9 cellular contexts compared by ENCODE assay signal in the genomic region with DNA sequence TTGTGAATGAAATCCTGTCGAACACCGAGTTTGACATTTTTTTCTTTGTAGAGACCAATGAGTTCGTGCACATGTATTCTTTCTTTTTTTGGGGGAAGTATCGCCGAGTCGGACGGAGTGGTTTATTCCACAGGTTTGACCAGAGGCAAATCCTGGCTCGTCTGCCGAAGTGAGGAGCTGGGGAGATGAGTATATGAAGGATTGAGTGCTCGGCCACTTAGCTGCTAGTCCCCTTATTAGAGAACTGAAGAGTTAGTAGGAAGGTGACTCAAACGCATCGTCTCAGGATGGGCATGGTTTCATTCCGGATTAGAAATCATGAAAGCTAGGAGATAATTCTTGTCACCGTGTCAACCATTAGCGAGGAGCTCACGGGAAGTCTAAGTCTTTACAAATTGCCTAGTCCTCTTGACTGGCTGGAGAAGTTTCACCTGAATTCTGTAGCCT.
DNase-seq lines count a peak whose midpoint lies in the region; ATAC-seq, FAIRE-seq and TF ChIP-seq lines count a peak whose summit lies in the region.
"Had no signal": no experiment of that assay in that cellular context is flagged by ENCODE, and none has a peak within 500 bp of the region (broad histone marks: within the 10 kb centered on the region; RNA-seq: fewer than 3 reads in every experiment).

No MANE protein-coding gene starts in this region.

- no peak overlapping the region for H4K8ac ChIP-seq in mesendoderm (ENCODE audit: low read depth, low read length)

- ATAC-seq in GM18870 (IDR thresholded peaks at IDR 0.05; ENCODE audit: unreplicated experiment) (peak; percentile 23), HG03432 (IDR thresholded peaks at IDR 0.05; ENCODE audit: unreplicated experiment) (peak; percentile 15), GM12878 (peak; percentile 52), GM18519 (IDR thresholded peaks at IDR 0.05; ENCODE audit: low FRiP score, unreplicated experiment) (no peak)

- no peak overlapping the region for H3K4ac ChIP-seq in mesendoderm (ENCODE audit: low read depth, low read length)

- peak overlapping the region; percentile 96 for H3K56ac ChIP-seq in mesendoderm (ENCODE audit: low read length)

- TF ChIP-seq RAD21 in GM12878 (IDR thresholded peaks at IDR 0.05; ENCODE audit: insufficient read depth, low read depth, low read length), result no peak

- H3K4me2 ChIP-seq in GM12878 (ENCODE audit: control insufficient read depth, insufficient read depth) (peak overlapping the region; percentile 94), mesendoderm (ENCODE audit: low read length) (peak overlapping the region; percentile 73)

- no peak overlapping the region for H2BK15ac ChIP-seq in mesendoderm (replicated peaks; ENCODE audit: low read depth)

- H3K9ac ChIP-seq in GM12878 (ENCODE audit: control insufficient read depth, insufficient read depth, low read length) (peak overlapping the region; percentile 45), mesendoderm (ENCODE audit: low read length) (peak overlapping the region; percentile 87)

- BruUV-seq in GM12878 (replicated peaks; lab: Mats Ljungman, UMichigan), result TSS peak; percentile 64

- intact Hi-C loops in GM12878 (cut with micrococcal nuclease; ENCODE audit: unreplicated experiment), result loop anchor here (1.0 kb wide), 1 partner anchor 217 kb away; no protein-coding TSS in a partner anchor

- H3K23ac ChIP-seq in mesendoderm (ENCODE audit: low read length), result no peak overlapping the region

- no peak for TF ChIP-seq POLR2A in GM12878 (IDR thresholded peaks at IDR 0.05; ENCODE audit: low read depth, low read length)

- H2BK5ac ChIP-seq in mesendoderm (ENCODE audit: low read length), result no peak overlapping the region

- WGBS in GM12878 (ENCODE audit: insufficient coverage, insufficient replicate concordance, low lambda C conversion rate, missing lambda C conversion rate), result 17% methylated on average over 16 of the region's 16 CpGs
- WGBS in mesendoderm (ENCODE audit: extremely low coverage, insufficient coverage, low lambda C conversion rate), result no CpG with 5 or more reads among the region's 16 CpGs

- peak; percentile 52 for FAIRE-seq in GM12878 (lab: Jason Lieb, UNC)

- H3K27ac ChIP-seq in ACC112 (ENCODE audit: low read depth, low read length) (no peak overlapping the region), GM12878 (ENCODE audit: control insufficient read depth, insufficient read depth) (peak overlapping the region; percentile 59), mesendoderm (ENCODE audit: low read depth, low read length) (no peak overlapping the region)
- H3K27ac ChIP-seq: epithelial cell of prostate had no signal

- no peak overlapping the region for H4K5ac ChIP-seq in mesendoderm (ENCODE audit: low read length)

- no peak overlapping the region for H2BK120ac ChIP-seq in mesendoderm (ENCODE audit: low read depth, low read length)

- SMC1A ChIA-PET in GM12878 (lab: Charles Lee; ENCODE audit: uncharacterized antibody, unreplicated experiment), result interaction anchor here (0.9 to 1.4 kb wide), 4 partner anchors 10 to 615 kb away, joined by 3 to 5 read pairs (median 4); no protein-coding TSS in a partner anchor

- H3K27me3 ChIP-seq in ACC112 (ENCODE audit: insufficient read depth, low read length), result peaks cover 56% of the 10 kb centered on the region
- H3K27me3 ChIP-seq in GM12878 (replicated peaks in 1 of 2; ENCODE audit: control insufficient read depth in 2 of 2, insufficient read depth in 2 of 2, low read length in 1 of 2), result no peaks in the 10 kb centered on the region
- H3K27me3 ChIP-seq in mesendoderm (ENCODE audit: insufficient read depth, low read length, poor library complexity), result no peaks in the 10 kb centered on the region

- TF ChIP-seq EP300 in GM12878 (IDR thresholded peaks at IDR 0.05; ENCODE audit: borderline replicate concordance in 1 of 2, control insufficient read depth in 1 of 2, low read depth in 2 of 2, low read length in 2 of 2), result no peak

- RAD21 ChIA-PET in GM12878 (lab: Charles Lee; ENCODE audit: unreplicated experiment), result interaction anchor here (1.2 to 1.7 kb wide), 4 partner anchors 11 to 56 kb away, joined by 3 to 7 read pairs (median 4); no protein-coding TSS in a partner anchor

- H2AFZ ChIP-seq in ACC112 (ENCODE audit: low read length, unreplicated experiment), result peak overlapping the region; percentile 84
- H2AFZ ChIP-seq in GM12878 (ENCODE audit: control insufficient read depth, low read depth, low read length), result peak overlapping the region; percentile 87

- H3K9me3 ChIP-seq in GM12878 (replicated peaks; ENCODE audit: control insufficient read depth, insufficient read depth, low read length), result peaks cover 3% of the 10 kb centered on the region; the same call in 2 of the 3 replicates

- H3K18ac ChIP-seq in mesendoderm (ENCODE audit: low read length), result peak overlapping the region; percentile 43

- peaks cover 2% of the 10 kb centered on the region for H3K79me1 ChIP-seq in mesendoderm (ENCODE audit: low read length)

- no peaks in the 10 kb centered on the region for H4K20me1 ChIP-seq in GM12878 (ENCODE audit: control insufficient read depth, insufficient read depth)

- no peak for TF ChIP-seq CTCF in GM12878 (IDR thresholded peaks at IDR 0.05 in 2 of 3, conservative IDR thresholded peaks at IDR 0.05 in 1 of 3; ENCODE audit: control insufficient read depth in 2 of 3, extremely low read depth in 1 of 3, insufficient read depth in 1 of 3, low read depth in 3 of 3, low read length in 3 of 3)

- CTCF ChIA-PET in GM12878 (lab: Yijun Ruan, JAX), result interaction anchor here (1.0 to 1.1 kb wide), 2 partner anchors 34 to 39 kb away, joined by 3 read pairs; no protein-coding TSS in a partner anchor

- H3K36me3 ChIP-seq in ACC112 (ENCODE audit: insufficient read depth, low read length), result no peaks in the 10 kb centered on the region
- no peaks in the 10 kb centered on the region for H3K36me3 ChIP-seq in GM12878 (ENCODE audit: control insufficient read depth in 2 of 2, insufficient read depth in 2 of 2, low read length in 1 of 2)
- H3K36me3 ChIP-seq in mesendoderm (ENCODE audit: control insufficient read depth, insufficient read depth, low read length), result no peaks in the 10 kb centered on the region

- H2AK5ac ChIP-seq in mesendoderm (ENCODE audit: low read length), result no peak overlapping the region

- in situ Hi-C loops in GM12878 (cut with MboI), result no loop called here

- H3K79me2 ChIP-seq in ACC112 (ENCODE audit: control insufficient read depth, insufficient read depth, low read length, unreplicated experiment), result no peaks in the 10 kb centered on the region
- H3K79me2 ChIP-seq in GM12878 (ENCODE audit: control insufficient read depth, insufficient read depth, low read length), result no peaks in the 10 kb centered on the region
- H3K79me2 ChIP-seq in mesendoderm (ENCODE audit: control insufficient read depth, insufficient read depth, low read length), result no peaks in the 10 kb centered on the region

- H3K4me3 ChIP-seq in ACC112 (ENCODE audit: low read depth, low read length) (peak overlapping the region; percentile 88), GM12878 (peak overlapping the region; percentile 78), mesendoderm (ENCODE audit: low read length) (peak overlapping the region; percentile 65)

- peaks cover 5% of the 10 kb centered on the region for H3K4me1 ChIP-seq in ACC112 (ENCODE audit: control insufficient read depth, insufficient read depth, low read length, unreplicated experiment)
- peaks cover 12% of the 10 kb centered on the region; the same call in 1 of the 2 replicates for H3K4me1 ChIP-seq in GM12878 (ENCODE audit: control insufficient read depth, insufficient read depth, low read length)
- H3K4me1 ChIP-seq in mesendoderm (ENCODE audit: control insufficient read depth, low read depth, low read length), result peaks cover 5% of the 10 kb centered on the region

- DNase-seq in GM12878 (ENCODE audit: low read depth, low spot score) (no peak), mesendoderm (peak; percentile 57), AML-193 (lab: John Stamatoyannopoulos, UW) (no peak), NCI-H1694 treated with DMSO at 0.1 percent for 48 hours (lab: John Stamatoyannopoulos, UW) (no peak)

- POLR2A ChIA-PET in GM12878 (lab: Charles Lee), result no interaction called here

TF ChIP-seq in GM12878, 131 proteins besides CTCF, POLR2A, EP300 and RAD21:
- TF ChIP-seq TBL1XR1 (IDR thresholded peaks at IDR 0.05; ENCODE audit: low read depth, low read length) (no peak), RCOR1 (conservative IDR thresholded peaks at IDR 0.05; ENCODE audit: low read depth, low read length) (no peak), HDAC2 (IDR thresholded peaks at IDR 0.05) (no peak), MEF2B (IDR thresholded peaks at IDR 0.05; ENCODE audit: partially characterized antibody, poor library complexity, severe bottlenecking) (no peak), EED (IDR thresholded peaks at IDR 0.05; ENCODE audit: low read depth) (no peak)
- TF ChIP-seq, protein P1, sequence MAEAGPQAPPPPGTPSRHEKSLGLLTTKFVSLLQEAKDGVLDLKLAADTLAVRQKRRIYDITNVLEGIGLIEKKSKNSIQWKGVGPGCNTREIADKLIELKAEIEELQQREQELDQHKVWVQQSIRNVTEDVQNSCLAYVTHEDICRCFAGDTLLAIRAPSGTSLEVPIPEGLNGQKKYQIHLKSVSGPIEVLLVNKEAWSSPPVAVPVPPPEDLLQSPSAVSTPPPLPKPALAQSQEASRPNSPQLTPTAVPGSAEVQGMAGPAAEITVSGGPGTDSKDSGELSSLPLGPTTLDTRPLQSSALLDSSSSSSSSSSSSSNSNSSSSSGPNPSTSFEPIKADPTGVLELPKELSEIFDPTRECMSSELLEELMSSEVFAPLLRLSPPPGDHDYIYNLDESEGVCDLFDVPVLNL (IDR thresholded peaks at IDR 0.05; ENCODE audit: low read depth, low read length), result no peak
- TF ChIP-seq, protein P2, sequence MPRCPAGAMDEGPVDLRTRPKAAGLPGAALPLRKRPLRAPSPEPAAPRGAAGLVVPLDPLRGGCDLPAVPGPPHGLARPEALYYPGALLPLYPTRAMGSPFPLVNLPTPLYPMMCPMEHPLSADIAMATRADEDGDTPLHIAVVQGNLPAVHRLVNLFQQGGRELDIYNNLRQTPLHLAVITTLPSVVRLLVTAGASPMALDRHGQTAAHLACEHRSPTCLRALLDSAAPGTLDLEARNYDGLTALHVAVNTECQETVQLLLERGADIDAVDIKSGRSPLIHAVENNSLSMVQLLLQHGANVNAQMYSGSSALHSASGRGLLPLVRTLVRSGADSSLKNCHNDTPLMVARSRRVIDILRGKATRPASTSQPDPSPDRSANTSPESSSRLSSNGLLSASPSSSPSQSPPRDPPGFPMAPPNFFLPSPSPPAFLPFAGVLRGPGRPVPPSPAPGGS (IDR thresholded peaks at IDR 0.05; ENCODE audit: borderline replicate concordance, insufficient read depth, low read depth, low read length, poor library complexity, severe bottlenecking), result no peak
